In genomic region chr19:10251792-10252694, GRCh38 we compare ENCODE assay signal across 7 cellular contexts. TPM values are rescaled to one million over a fixed set of nuclear protein-coding genes. Genes with fewer than 3 reads are reported as not detected.
A peak's percentile ranks its signal among the peaks of the same experiment; 100 is the strongest.
DNase-seq lines count a peak whose midpoint lies in the region; ATAC-seq and TF ChIP-seq lines count a peak whose summit lies in the region.

MRPL4 (plus strand) TSS chr19:10252214; CDS start chr19:10252254, 40 bp downstream.

- H4K20me1 ChIP-seq in hepatocyte (ENCODE audit: insufficient read depth, poor library complexity, severe bottlenecking), result no peaks in the 10 kb centered on the region

- H3K36me3 ChIP-seq in hepatocyte (replicated peaks; ENCODE audit: insufficient read depth, low read depth), result no peaks in the 10 kb centered on the region

- H3K27ac ChIP-seq in hepatocyte, result peak within 1 kb of the TSS; percentile 67

- H3K4me1 ChIP-seq in hepatocyte (ENCODE audit: insufficient read depth), result peaks cover 4% of the 10 kb centered on the region

- TF ChIP-seq CTCF in hepatocyte (IDR thresholded peaks at IDR 0.05; ENCODE audit: poor library complexity), result no peak

- H3K9me3 ChIP-seq in hepatocyte (ENCODE audit: low read depth), result no peaks in the 10 kb centered on the region

- H2AFZ ChIP-seq in hepatocyte, result peak within 1 kb of the TSS; percentile 70

- no peaks in the 10 kb centered on the region for H3K27me3 ChIP-seq in hepatocyte

- peak within 1 kb of the TSS; percentile 52 for H3K4me3 ChIP-seq in hepatocyte

- ATAC-seq in GM18508 (IDR thresholded peaks at IDR 0.05; ENCODE audit: insufficient read depth, unreplicated experiment), result peak; percentile 76
- peak; percentile 70 for ATAC-seq in HG03025 (IDR thresholded peaks at IDR 0.05; ENCODE audit: low FRiP score, unreplicated experiment)

- H3K79me2 ChIP-seq in hepatocyte, result peaks cover 13% of the 10 kb centered on the region

- under 1% methylated on average over 76 of the region's 77 CpGs for WGBS in hepatocyte (ENCODE audit: low lambda C conversion rate, missing lambda C conversion rate)

- DNase-seq in NCI-H2081 (lab: John Stamatoyannopoulos, UW) (peak; percentile 96 to 99), T1000 (lab: John Stamatoyannopoulos, UW) (peak; percentile 92), astrocyte of the hippocampus (ENCODE audit: low read depth, low spot score) (peak; percentile 99), hepatocyte (ENCODE audit: low spot score) (peak; percentile 98), retina (peak; percentile 100)

- no peaks in the 10 kb centered on the region for H3K9me2 ChIP-seq in hepatocyte (replicated peaks; ENCODE audit: insufficient read depth)

- peak within 1 kb of the TSS; percentile 100 for H3K4me2 ChIP-seq in hepatocyte

RNA-seq across cellular contexts. Expression of gene MRPL4, which starts in this region (rescaled TPM):
- 40.1 and 43.7 TPM in 2 replicates for total RNA-seq in hepatocyte
- 51.4 and 64.1 TPM in 2 replicates for polyA plus RNA-seq in hepatocyte

Comparison
In these comparisons a context has a peak if more than half of its experiments do, and no peak if none do; other contexts are left out.
1. Peak in every context shown above with its lines: DNase-seq, ATAC-seq, H3K4me3 ChIP-seq and H3K27ac ChIP-seq.